ENCODE assay signal across 1 cellular context in genomic region chr10:93515963-93516450, GRCh38.
TF ChIP-seq lines count a peak whose summit lies in the region.

No MANE protein-coding gene starts in this region.

TF ChIP-seq in IMR-90, 13 proteins besides CTCF, POLR2A, EP300 and RAD21 (continued from another document):
- TF ChIP-seq CHD1 (IDR thresholded peaks at IDR 0.05; ENCODE audit: low read depth, low read length) (no peak), MXI1 (IDR thresholded peaks at IDR 0.05; ENCODE audit: borderline replicate concordance, low read depth, low read length) (no peak), FOS (IDR thresholded peaks at IDR 0.05; ENCODE audit: low read depth, low read length) (no peak), RFX5 (IDR thresholded peaks at IDR 0.05; ENCODE audit: low read depth, low read length) (no peak), MAZ (IDR thresholded peaks at IDR 0.05; ENCODE audit: borderline replicate concordance, low read depth, low read length) (no peak), SMC3 (IDR thresholded peaks at IDR 0.05; ENCODE audit: low read depth, low read length) (no peak)
- TF ChIP-seq, protein P1, sequence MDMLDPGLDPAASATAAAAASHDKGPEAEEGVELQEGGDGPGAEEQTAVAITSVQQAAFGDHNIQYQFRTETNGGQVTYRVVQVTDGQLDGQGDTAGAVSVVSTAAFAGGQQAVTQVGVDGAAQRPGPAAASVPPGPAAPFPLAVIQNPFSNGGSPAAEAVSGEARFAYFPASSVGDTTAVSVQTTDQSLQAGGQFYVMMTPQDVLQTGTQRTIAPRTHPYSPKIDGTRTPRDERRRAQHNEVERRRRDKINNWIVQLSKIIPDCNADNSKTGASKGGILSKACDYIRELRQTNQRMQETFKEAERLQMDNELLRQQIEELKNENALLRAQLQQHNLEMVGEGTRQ (IDR thresholded peaks at IDR 0.05; ENCODE audit: low read depth, low read length), result no peak
